Comparison of ENCODE assay signal across 8 cellular contexts in genomic region chr4:3880595-3881120, GRCh38.
A peak's percentile ranks its signal among the peaks of the same experiment; 100 is the strongest.
DNase-seq lines count a peak whose midpoint lies in the region; ATAC-seq and TF ChIP-seq lines count a peak whose summit lies in the region.

No MANE protein-coding gene starts in this region.

- no peak overlapping the region for H3K4me3 Mint-ChIP-seq in activated CD4-positive, alpha-beta T cell treated with anti-CD3 and anti-CD28 coated beads, Interleukin-2, amount 10 ng/mL, durations not matched to agents 24 days and 14 days

- peak; percentile 53 for TF ChIP-seq CTCF in AG09319 (IDR thresholded peaks at IDR 0.05; ENCODE audit: low read depth, low read length)
- peak; percentile 30 for TF ChIP-seq CTCF in colonic mucosa (IDR thresholded peaks at IDR 0.05)
- peak; percentile 59 for TF ChIP-seq CTCF in lower lobe of right lung (IDR thresholded peaks at IDR 0.05)

- no peak overlapping the region for H3K27ac ChIP-seq in colonic mucosa
- H3K27ac ChIP-seq in lower lobe of right lung: no peak overlapping the region

- H3K36me3 ChIP-seq in colonic mucosa (no peaks in the 10 kb centered on the region), lower lobe of right lung (no peaks in the 10 kb centered on the region)

- H3K9me3 ChIP-seq in colonic mucosa (no peaks in the 10 kb centered on the region), lower lobe of right lung (no peaks in the 10 kb centered on the region)

- H3K27ac Mint-ChIP-seq in activated CD4-positive, alpha-beta T cell treated with anti-CD3 and anti-CD28 coated beads, Interleukin-2, amount 10 ng/mL, durations not matched to agents 24 days and 14 days: no peak overlapping the region

- DNase-seq in AG09319 (ENCODE audit: extremely low read depth, low read depth): no peak
- DNase-seq in NCI-H2171 treated with DMSO at 0.1 percent for 48 hours (lab: John Stamatoyannopoulos, UW): peak; percentile 33
- peak; percentile 89 for DNase-seq in activated CD4-positive, alpha-beta T cell treated with anti-CD3 and anti-CD28 coated beads, Interleukin-2, amount 10 ng/mL, durations not matched to agents 24 days and 14 days
- peak; percentile 69 for DNase-seq in colonic mucosa
- peak; percentile 74 for DNase-seq in lower lobe of right lung
- DNase-seq in stimulated activated CD8-positive, alpha-beta memory T cell treated with anti-CD3 and anti-CD28 coated beads, Interleukin-15, amount 100 ng/mL, for 1 hour (ENCODE audit: low read depth): peak; percentile 36

- H3K4me1 ChIP-seq in colonic mucosa: no peaks in the 10 kb centered on the region
- H3K4me1 ChIP-seq in lower lobe of right lung: peaks cover 11% of the 10 kb centered on the region

- peaks cover 37% of the 10 kb centered on the region for H3K27me3 Mint-ChIP-seq in activated CD4-positive, alpha-beta T cell treated with anti-CD3 and anti-CD28 coated beads, Interleukin-2, amount 10 ng/mL, durations not matched to agents 24 days and 14 days

- ATAC-seq in GM19035 (IDR thresholded peaks at IDR 0.05; ENCODE audit: unreplicated experiment) (peak; percentile 68), lower lobe of right lung (peak; percentile 90 to 92), HG02840 (IDR thresholded peaks at IDR 0.05; ENCODE audit: low FRiP score, unreplicated experiment) (no peak)

- H3K4me1 Mint-ChIP-seq in activated CD4-positive, alpha-beta T cell treated with anti-CD3 and anti-CD28 coated beads, Interleukin-2, amount 10 ng/mL, durations not matched to agents 24 days and 14 days: peaks cover 4% of the 10 kb centered on the region

- H3K27me3 ChIP-seq in colonic mucosa (peaks cover 10% of the 10 kb centered on the region), lower lobe of right lung (ENCODE audit: low read depth) (peaks cover 45% of the 10 kb centered on the region)

- H3K9ac ChIP-seq in colonic mucosa (ENCODE audit: low read depth in 2 of 2, low read length in 2 of 2): no peak overlapping the region

- intact Hi-C loops in activated CD4-positive, alpha-beta T cell treated with anti-CD3 and anti-CD28 coated beads, Interleukin-2, amount 10 ng/mL, durations not matched to agents 24 days and 14 days (cut with micrococcal nuclease): loop anchor here (10.0 kb wide), 1 partner anchor 536 kb away; no protein-coding TSS in a partner anchor
- intact Hi-C loops in colonic mucosa (cut with DNase I): no loop called here
- intact Hi-C loops in lower lobe of right lung (cut with DNase I): no loop called here

- H3K4me3 ChIP-seq in colonic mucosa (no peak overlapping the region), lower lobe of right lung (no peak overlapping the region)

- H3K9me3 Mint-ChIP-seq in activated CD4-positive, alpha-beta T cell treated with anti-CD3 and anti-CD28 coated beads, Interleukin-2, amount 10 ng/mL, durations not matched to agents 24 days and 14 days: peaks cover 6% of the 10 kb centered on the region

- H3K36me3 Mint-ChIP-seq in activated CD4-positive, alpha-beta T cell treated with anti-CD3 and anti-CD28 coated beads, Interleukin-2, amount 10 ng/mL, durations not matched to agents 24 days and 14 days (ENCODE audit: low read depth): no peaks in the 10 kb centered on the region
